ENCODE assay signal across 8 cellular contexts in the genomic region with DNA sequence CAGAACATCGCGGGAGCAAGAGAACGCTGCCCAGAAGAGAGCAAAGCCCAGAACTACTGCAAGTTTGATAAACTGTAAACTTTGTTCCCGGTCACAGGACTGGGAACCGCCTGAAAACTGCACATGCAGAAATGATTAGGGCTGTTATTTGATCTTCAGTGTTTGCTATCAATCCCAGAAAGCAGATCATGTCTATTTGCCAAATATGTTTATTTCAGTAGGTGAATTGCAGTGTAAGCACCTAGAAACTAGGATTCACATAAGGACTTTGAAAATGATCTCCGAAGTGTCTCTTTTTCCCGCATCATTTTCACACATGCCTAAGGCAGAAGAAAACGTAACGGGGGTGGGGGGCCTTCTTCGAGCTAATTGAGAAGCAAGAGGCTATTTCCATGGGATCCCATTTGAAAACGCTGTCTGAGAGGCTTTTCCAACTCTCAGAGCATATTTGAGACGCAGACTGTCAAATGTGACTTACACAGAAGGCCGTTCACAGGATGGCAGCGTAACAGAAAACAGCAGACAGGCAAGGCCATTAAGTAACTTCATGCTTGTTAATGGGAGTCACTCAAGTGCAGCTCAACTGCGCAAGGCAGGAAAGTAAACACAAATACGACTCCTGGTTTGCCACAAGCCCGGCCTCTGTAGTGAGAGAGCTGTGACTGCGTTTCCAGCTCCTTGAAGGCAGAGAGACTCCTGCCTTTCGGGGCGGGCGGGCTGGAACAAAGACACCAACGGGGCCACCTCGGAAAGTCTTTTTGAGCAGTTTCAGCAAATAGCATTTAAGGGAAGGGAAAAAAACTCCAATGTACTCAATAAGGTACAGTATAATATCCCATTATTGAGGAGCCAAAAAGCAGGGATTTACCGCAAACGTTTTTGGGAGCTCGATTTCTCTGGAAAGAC.
DNase-seq lines count a peak whose midpoint lies in the region; ATAC-seq and TF ChIP-seq lines count a peak whose summit lies in the region.

No MANE protein-coding gene starts in this region.

- ATAC-seq in left lobe of liver (peak; percentile 85), GM19455 (IDR thresholded peaks at IDR 0.05; ENCODE audit: unreplicated experiment) (no peak)

- H3K4me3 ChIP-seq in suprapubic skin = peak overlapping the region; percentile 35

- no peaks in the 10 kb centered on the region for H3K9me3 ChIP-seq in suprapubic skin

- H3K27me3 ChIP-seq in suprapubic skin = no peaks in the 10 kb centered on the region

- peaks cover 62% of the 10 kb centered on the region for H3K4me1 ChIP-seq in suprapubic skin

- no peaks in the 10 kb centered on the region for H3K36me3 ChIP-seq in suprapubic skin

- intact Hi-C loops in posterior vena cava (cut with DNase I) = no loop called here

- no peak for TF ChIP-seq EP300 in suprapubic skin (IDR thresholded peaks at IDR 0.05)

- peak; percentile 69 for DNase-seq in G401 (ENCODE audit: low spot score)
- peak; percentile 95 for DNase-seq in NCI-H2171 (lab: John Stamatoyannopoulos, UW)
- DNase-seq in brain pericyte (ENCODE audit: low read depth, low spot score) = peak; percentile 16
- peak; percentile 86 for DNase-seq in left lobe of liver (ENCODE audit: low spot score)
- peak; percentile 83 to 85 for DNase-seq in suprapubic skin (ENCODE audit: low spot score in 2 of 2)
- no peak for DNase-seq in posterior vena cava (ENCODE audit: low spot score)
- DNase-seq in activated T-cell treated with anti-CD3 and anti-CD28 coated beads, Interleukin-2, amount 50 U/mL, for 1 hour = no peak

- peak overlapping the region; percentile 88 for H3K27ac ChIP-seq in suprapubic skin

- TF ChIP-seq CTCF in suprapubic skin (IDR thresholded peaks at IDR 0.05) = no peak

- WGBS in suprapubic skin = 29% methylated on average over 26 of the region's 26 CpGs

- in situ Hi-C loops in G401 (cut with HindIII; ENCODE audit: low sequenced_read_pairs) = no loop called here

- peak; percentile 60 to 62 for TF ChIP-seq POLR2A in suprapubic skin (IDR thresholded peaks at IDR 0.05)

Comparison
In these comparisons a context has a peak if more than half of its experiments do, and no peak if none do; other contexts are left out.
1. DNase-seq: peak in G401 (single experiment), NCI-H2171 (single experiment), brain pericyte (single experiment), left lobe of liver (single experiment) and suprapubic skin (2 of 2); none in posterior vena cava (single experiment) and activated T-cell treated with anti-CD3 and anti-CD28 coated beads, Interleukin-2, amount 50 U/mL, for 1 hour (single experiment).